In genomic region chr12:123894823-123895338, GRCh38 we compare ENCODE assay signal across 21 cellular contexts.
"Had no signal": no experiment of that assay in that cellular context is flagged by ENCODE, and none has a peak within 500 bp of the region (broad histone marks: within the 10 kb centered on the region; RNA-seq: fewer than 3 reads in every experiment).

No MANE protein-coding gene starts in this region.

- H3K4me1 Mint-ChIP-seq: memory B cell; mesothelial cell of epicardium; natural killer cell; stimulated activated memory B cell treated with anti-CD40 and anti-IgM and Interleukin-4, amounts not matched to agents 10 μg/mL and 1 μg/mL and 100 μg/mL, for 72 hours had no signal

- H3K36me3 ChIP-seq: gastroesophageal sphincter, left lung, lower lobe of right lung, ovary, tibial artery, upper lobe of left lung, uterus had no signal

- DNase-seq: effector CD4-positive, alpha-beta T cell; endodermal cell; glutamatergic neuron; left lung; lower lobe of right lung; natural killer cell; ovary; right cardiac atrium; stimulated activated CD4-positive, alpha-beta T cell treated with anti-CD3 and anti-CD28 coated beads, Interleukin-4, amount 100 ng/mL, for 1 hour; tibial artery; upper lobe of left lung; uterus had no signal

- H3K9me3 ChIP-seq: gastroesophageal sphincter, left lung, lower lobe of right lung, ovary, tibial artery, upper lobe of left lung, uterus had no signal

- H3K27ac Mint-ChIP-seq: endodermal cell; memory B cell; mesothelial cell of epicardium; natural killer cell; stimulated activated memory B cell treated with anti-CD40 and anti-IgM and Interleukin-4, amounts not matched to agents 10 μg/mL and 1 μg/mL and 100 μg/mL, for 72 hours; stimulated activated naive CD8-positive, alpha-beta T cell treated with anti-CD3 and anti-CD28 coated beads, Interleukin-15, Interleukin-2, amounts not matched to agents 100 ng/mL and 50 ng/mL, for 24 hours had no signal

- H3K4me3 ChIP-seq: coronary artery, gastroesophageal sphincter, left lung, lower lobe of right lung, ovary, tibial artery, upper lobe of left lung, uterus had no signal

- H3K27me3 ChIP-seq: ovary, upper lobe of left lung, uterus had no signal

- H3K36me3 Mint-ChIP-seq: memory B cell; mesothelial cell of epicardium; natural killer cell; stimulated activated memory B cell treated with anti-CD40 and anti-IgM and Interleukin-4, amounts not matched to agents 10 μg/mL and 1 μg/mL and 100 μg/mL, for 72 hours had no signal

- ATAC-seq: gastroesophageal sphincter; left lung; lower lobe of right lung; natural killer cell; right cardiac atrium; stimulated activated memory B cell treated with anti-CD40 and anti-IgM and Interleukin-4, amounts not matched to agents 10 μg/mL and 1 μg/mL and 100 μg/mL, for 72 hours had no signal

- H3K27me3 Mint-ChIP-seq: stimulated activated naive CD8-positive, alpha-beta T cell treated with anti-CD3 and anti-CD28 coated beads, Interleukin-15, Interleukin-2, amounts not matched to agents 100 ng/mL and 50 ng/mL, for 24 hours had no signal

- H3K4me3 Mint-ChIP-seq: endodermal cell; memory B cell; mesothelial cell of epicardium; natural killer cell; neural crest cell; stimulated activated memory B cell treated with anti-CD40 and anti-IgM and Interleukin-4, amounts not matched to agents 10 μg/mL and 1 μg/mL and 100 μg/mL, for 72 hours; stimulated activated naive CD8-positive, alpha-beta T cell treated with anti-CD3 and anti-CD28 coated beads, Interleukin-15, Interleukin-2, amounts not matched to agents 100 ng/mL and 50 ng/mL, for 24 hours had no signal

- H3K4me1 ChIP-seq: gastroesophageal sphincter, left lung, lower lobe of right lung, tibial artery, upper lobe of left lung, uterus had no signal

- FAIRE-seq: endothelial cell of umbilical vein, keratinocyte had no signal

- H3K27ac ChIP-seq: coronary artery, gastroesophageal sphincter, left lung, lower lobe of right lung, ovary, tibial artery, upper lobe of left lung, uterus had no signal

- H3K9me3 Mint-ChIP-seq: memory B cell; natural killer cell; neural crest cell; stimulated activated memory B cell treated with anti-CD40 and anti-IgM and Interleukin-4, amounts not matched to agents 10 μg/mL and 1 μg/mL and 100 μg/mL, for 72 hours; stimulated activated naive CD8-positive, alpha-beta T cell treated with anti-CD3 and anti-CD28 coated beads, Interleukin-15, Interleukin-2, amounts not matched to agents 100 ng/mL and 50 ng/mL, for 24 hours had no signal
